ENCODE assay signal across 22 cellular contexts in genomic region chr12:25491396-25491948, GRCh38.
DNase-seq lines count a peak whose midpoint lies in the region; ATAC-seq, FAIRE-seq and TF ChIP-seq lines count a peak whose summit lies in the region.
"Had no signal": no experiment of that assay in that cellular context is flagged by ENCODE, and none has a peak within 500 bp of the region (broad histone marks: within the 10 kb centered on the region; RNA-seq: fewer than 3 reads in every experiment).

No MANE protein-coding gene starts in this region.

- H4K91ac ChIP-seq in mesenchymal stem cell (ENCODE audit: low read length) = no peak overlapping the region

- H2BK15ac ChIP-seq in mesendoderm (replicated peaks; ENCODE audit: low read depth) (no peak overlapping the region), mesenchymal stem cell (ENCODE audit: low read depth, poor library complexity, severe bottlenecking) (no peak overlapping the region)

- no peak overlapping the region for H4K5ac ChIP-seq in mesendoderm (ENCODE audit: low read length)

- no peak for ATAC-seq in upper lobe of left lung (ENCODE audit: low FRiP score in 2 of 2)

- DNase-seq in EH (ENCODE audit: low read depth) (peak; percentile 10), Karpas-422 (peak; percentile 11), foreskin melanocyte (peak; percentile 73), mesendoderm (peak; percentile 92), upper lobe of left lung (no peak), mesenchymal stem cell (no peak), D721Med (ENCODE audit: insufficient read length, low spot score) (no peak)
- no peak for DNase-seq in activated naive CD4-positive, alpha-beta T cell treated with Interleukin-2 at 50 U/mL for 16 hours
- DNase-seq: 8988T, GF-D8, GOT3, IMR-90, Kasumi-1, MM.1S, NCI-H1092, NCI-H1436 treated with DMSO at 0.1 percent for 48 hours, NCI-H2029, NCI-H446 treated with DMSO at 0.1 percent for 48 hours, NCI-H69, Right ventricle myocardium superior had no signal

- peak overlapping the region; percentile 31 for H3K56ac ChIP-seq in mesendoderm (ENCODE audit: low read length)

- no peak for TF ChIP-seq POLR2A in upper lobe of left lung (IDR thresholded peaks at IDR 0.05)

- H3K23ac ChIP-seq in mesendoderm (ENCODE audit: low read length) = no peak overlapping the region
- no peak overlapping the region for H3K23ac ChIP-seq in mesenchymal stem cell (ENCODE audit: low read length in 2 of 2)

- no peak overlapping the region for H3K14ac ChIP-seq in mesenchymal stem cell (ENCODE audit: low read length in 2 of 2)

- H3K27me3 ChIP-seq in Karpas-422 (ENCODE audit: low read length) (no peaks in the 10 kb centered on the region), mesendoderm (ENCODE audit: insufficient read depth, low read length, poor library complexity) (no peaks in the 10 kb centered on the region), upper lobe of left lung (no peaks in the 10 kb centered on the region), mesenchymal stem cell (ENCODE audit: control insufficient read depth in 1 of 2, insufficient read depth in 1 of 2, low read length in 2 of 2) (no peaks in the 10 kb centered on the region)

- H2AK5ac ChIP-seq in mesendoderm (ENCODE audit: low read length) = no peak overlapping the region
- no peak overlapping the region for H2AK5ac ChIP-seq in mesenchymal stem cell (ENCODE audit: low read length, severe bottlenecking)

- H3K4ac ChIP-seq in mesendoderm (ENCODE audit: low read depth, low read length) (no peak overlapping the region), mesenchymal stem cell (ENCODE audit: low read depth in 1 of 2, low read length in 2 of 2) (no peak overlapping the region)

- H3K4me1 ChIP-seq in Karpas-422 (ENCODE audit: low read length) (no peaks in the 10 kb centered on the region), mesendoderm (ENCODE audit: control insufficient read depth, low read depth, low read length) (no peaks in the 10 kb centered on the region), upper lobe of left lung (no peaks in the 10 kb centered on the region), mesenchymal stem cell (ENCODE audit: control insufficient read depth, insufficient read depth, low read depth, low read length) (peaks cover 3% of the 10 kb centered on the region)

- TF ChIP-seq CTCF in upper lobe of left lung (IDR thresholded peaks at IDR 0.05) = no peak
- no peak for TF ChIP-seq CTCF in D721Med (IDR thresholded peaks at IDR 0.05; ENCODE audit: insufficient read depth, missing control alignments)

- no peak overlapping the region for H3K4me3 ChIP-seq in Karpas-422 (ENCODE audit: low read length)
- H3K4me3 ChIP-seq in mesendoderm (ENCODE audit: low read length) = no peak overlapping the region
- H3K4me3 ChIP-seq in upper lobe of left lung = no peak overlapping the region
- H3K4me3 ChIP-seq in mesenchymal stem cell (ENCODE audit: insufficient read depth in 1 of 2, low read depth in 1 of 2, low read length in 2 of 2) = no peak overlapping the region
- H3K4me3 ChIP-seq: SK-N-MC had no signal

- no peak overlapping the region for H2BK5ac ChIP-seq in mesendoderm (ENCODE audit: low read length)
- H2BK5ac ChIP-seq in mesenchymal stem cell (ENCODE audit: low read depth, low read length, poor library complexity, severe bottlenecking) = no peak overlapping the region

- no peaks in the 10 kb centered on the region for H3K9me3 ChIP-seq in Karpas-422 (ENCODE audit: low read length)
- H3K9me3 ChIP-seq in upper lobe of left lung = no peaks in the 10 kb centered on the region
- H3K9me3 ChIP-seq in mesenchymal stem cell (ENCODE audit: control insufficient read depth, low read length) = no peaks in the 10 kb centered on the region

- H3K27ac ChIP-seq in Karpas-422 (ENCODE audit: low read length) (no peak overlapping the region), mesendoderm (ENCODE audit: low read depth, low read length) (no peak overlapping the region), upper lobe of left lung (no peak overlapping the region), mesenchymal stem cell (ENCODE audit: low read length, poor library complexity, severe bottlenecking) (no peak overlapping the region)
- H3K27ac ChIP-seq: SK-N-MC had no signal

- no peaks in the 10 kb centered on the region for H3K79me2 ChIP-seq in Karpas-422 (ENCODE audit: low read length)
- no peaks in the 10 kb centered on the region for H3K79me2 ChIP-seq in mesendoderm (ENCODE audit: control insufficient read depth, insufficient read depth, low read length)

- H3K79me1 ChIP-seq in mesendoderm (ENCODE audit: low read length) (no peaks in the 10 kb centered on the region), mesenchymal stem cell (replicated peaks; ENCODE audit: low read length, poor library complexity, severe bottlenecking) (no peaks in the 10 kb centered on the region)

- no peaks in the 10 kb centered on the region for H3K9me2 ChIP-seq in Karpas-422 (replicated peaks; ENCODE audit: insufficient read depth, low read length)

- H4K20me1 ChIP-seq in Karpas-422 (ENCODE audit: insufficient read depth, low read depth, low read length) = no peaks in the 10 kb centered on the region

- H3K9ac ChIP-seq in Karpas-422 (ENCODE audit: low read length) = no peak overlapping the region
- H3K9ac ChIP-seq in mesendoderm (ENCODE audit: low read length) = no peak overlapping the region
- no peak overlapping the region for H3K9ac ChIP-seq in mesenchymal stem cell (ENCODE audit: low read length)

- WGBS in mesendoderm (ENCODE audit: extremely low coverage, insufficient coverage, low lambda C conversion rate) = no CpG with 5 or more reads among the region's 3 CpGs
- 76 to 96% methylated on average over 3 of the region's 3 CpGs for WGBS in upper lobe of left lung, 2 donors
- 93% methylated on average over 3 of the region's 3 CpGs for WGBS in mesenchymal stem cell

- no peak overlapping the region for H3K18ac ChIP-seq in mesendoderm (ENCODE audit: low read length)
- H3K18ac ChIP-seq in mesenchymal stem cell (ENCODE audit: low read depth in 1 of 2, low read length in 2 of 2) = no peak overlapping the region

- H2BK120ac ChIP-seq in mesendoderm (ENCODE audit: low read depth, low read length) (peak overlapping the region; percentile 45), mesenchymal stem cell (ENCODE audit: low read depth, low read length) (no peak overlapping the region)

- TF ChIP-seq EP300 in upper lobe of left lung (IDR thresholded peaks at IDR 0.05) = no peak

- no peaks in the 10 kb centered on the region for H3K36me3 ChIP-seq in Karpas-422 (ENCODE audit: insufficient read depth, low read length)
- no peaks in the 10 kb centered on the region for H3K36me3 ChIP-seq in mesendoderm (ENCODE audit: control insufficient read depth, insufficient read depth, low read length)
- H3K36me3 ChIP-seq in upper lobe of left lung = no peaks in the 10 kb centered on the region
- no peaks in the 10 kb centered on the region for H3K36me3 ChIP-seq in mesenchymal stem cell (ENCODE audit: control insufficient read depth in 1 of 2, insufficient read depth in 2 of 2, low read depth in 1 of 2, low read length in 2 of 2)

- H2BK12ac ChIP-seq in mesenchymal stem cell (ENCODE audit: low read length in 2 of 2) = no peak overlapping the region

- H4K8ac ChIP-seq in mesendoderm (ENCODE audit: low read depth, low read length) = no peak overlapping the region
- no peak overlapping the region for H4K8ac ChIP-seq in mesenchymal stem cell (ENCODE audit: low read length)

- no peak overlapping the region for H3K4me2 ChIP-seq in Karpas-422 (ENCODE audit: low read depth, low read length, poor library complexity, severe bottlenecking)
- no peak overlapping the region for H3K4me2 ChIP-seq in mesendoderm (ENCODE audit: low read length)
- no peak overlapping the region for H3K4me2 ChIP-seq in mesenchymal stem cell (ENCODE audit: low read length, poor library complexity, severe bottlenecking)

- FAIRE-seq in D721Med (lab: Jason Lieb, UNC) = no peak
- FAIRE-seq: RCC 7860 had no signal

- H2AFZ ChIP-seq in Karpas-422 (ENCODE audit: low read length) (no peak overlapping the region), mesenchymal stem cell (ENCODE audit: low read depth, low read length) (no peak overlapping the region)

Comparison
In these comparisons a context has a peak if more than half of its experiments do, and no peak if none do; other contexts are left out.
1. DNase-seq: peak in EH (single experiment), Karpas-422 (single experiment), foreskin melanocyte (single experiment) and mesendoderm (single experiment); none in upper lobe of left lung (0 of 2), mesenchymal stem cell (single experiment), D721Med (single experiment) and activated naive CD4-positive, alpha-beta T cell treated with Interleukin-2 at 50 U/mL for 16 hours (single experiment).